Comparison of ENCODE assay signal across 30 cellular contexts in genomic region chr4:94397635-94398034, GRCh38. TPM values are rescaled to one million over a fixed set of nuclear protein-coding genes. Genes with fewer than 3 reads are reported as not detected.
"Had no signal": no experiment of that assay in that cellular context is flagged by ENCODE, and none has a peak within 500 bp of the region (broad histone marks: within the 10 kb centered on the region; RNA-seq: fewer than 3 reads in every experiment).

No MANE protein-coding gene starts in this region.

- H3K36me3 ChIP-seq: esophagus muscularis mucosa, gastroesophageal sphincter, heart right ventricle, left lung, lower lobe of right lung had no signal

- H3K4me3 Mint-ChIP-seq: mesothelial cell of epicardium; naive thymus-derived CD8-positive, alpha-beta T cell had no signal

- H3K36me3 Mint-ChIP-seq: mesothelial cell of epicardium; naive B cell; naive thymus-derived CD8-positive, alpha-beta T cell had no signal

- H3K27ac Mint-ChIP-seq: mesothelial cell of epicardium; naive thymus-derived CD8-positive, alpha-beta T cell had no signal

- H3K27ac ChIP-seq: coronary artery, dorsolateral prefrontal cortex, esophagus muscularis mucosa, foreskin keratinocyte, gastroesophageal sphincter, heart right ventricle, left lung, lower lobe of right lung had no signal

- H3K4me1 Mint-ChIP-seq: naive B cell; naive thymus-derived CD8-positive, alpha-beta T cell had no signal

- ATAC-seq: foreskin keratinocyte; gastroesophageal sphincter; left cardiac atrium; left lung; left ventricle myocardium superior; lower lobe of right lung; mucosa of descending colon; naive thymus-derived CD8-positive, alpha-beta T cell had no signal

- FAIRE-seq: endothelial cell of umbilical vein, frontal cortex, islet of Langerhans, keratinocyte had no signal

- H3K9me3 ChIP-seq: esophagus muscularis mucosa, gastroesophageal sphincter, lower lobe of right lung, mucosa of descending colon had no signal

- H3K27me3 ChIP-seq: dorsolateral prefrontal cortex, esophagus muscularis mucosa, foreskin keratinocyte, gastroesophageal sphincter, heart right ventricle, left lung had no signal

- H3K4me1 ChIP-seq: esophagus muscularis mucosa, foreskin keratinocyte, gastroesophageal sphincter, left lung, lower lobe of right lung had no signal

- DNase-seq: dermis blood vessel endothelial cell; dorsolateral prefrontal cortex; effector CD4-positive, alpha-beta T cell; effector memory CD4-positive, alpha-beta T cell; foreskin keratinocyte; head of caudate nucleus; heart right ventricle; hippocampal formation; left cardiac atrium; left lung; left ventricle myocardium superior; lower lobe of right lung; mesenchymal stem cell; mucosa of descending colon; naive B cell; naive thymus-derived CD8-positive, alpha-beta T cell had no signal

- H3K4me3 ChIP-seq: coronary artery, dorsolateral prefrontal cortex, esophagus muscularis mucosa, gastroesophageal sphincter, heart right ventricle, left lung, lower lobe of right lung, mucosa of descending colon had no signal

RNA-seq across cellular contexts. Expression of gene HPGDS, which starts 55.0 kb away (rescaled TPM):
- total RNA-seq: dermis blood vessel endothelial cell; endothelial cell of umbilical vein; epithelial cell of proximal tubule; fibroblast of lung; fibroblast of villous mesenchyme; foreskin keratinocyte; kidney epithelial cell; lung microvascular endothelial cell; mesothelial cell of epicardium; myocyte; naive thymus-derived CD8-positive, alpha-beta T cell had no signal
- polyA plus RNA-seq: endothelial cell of umbilical vein, fibroblast of lung, foreskin keratinocyte, keratinocyte had no signal
